ENCODE assay signal across 8 cellular contexts in the genomic region with DNA sequence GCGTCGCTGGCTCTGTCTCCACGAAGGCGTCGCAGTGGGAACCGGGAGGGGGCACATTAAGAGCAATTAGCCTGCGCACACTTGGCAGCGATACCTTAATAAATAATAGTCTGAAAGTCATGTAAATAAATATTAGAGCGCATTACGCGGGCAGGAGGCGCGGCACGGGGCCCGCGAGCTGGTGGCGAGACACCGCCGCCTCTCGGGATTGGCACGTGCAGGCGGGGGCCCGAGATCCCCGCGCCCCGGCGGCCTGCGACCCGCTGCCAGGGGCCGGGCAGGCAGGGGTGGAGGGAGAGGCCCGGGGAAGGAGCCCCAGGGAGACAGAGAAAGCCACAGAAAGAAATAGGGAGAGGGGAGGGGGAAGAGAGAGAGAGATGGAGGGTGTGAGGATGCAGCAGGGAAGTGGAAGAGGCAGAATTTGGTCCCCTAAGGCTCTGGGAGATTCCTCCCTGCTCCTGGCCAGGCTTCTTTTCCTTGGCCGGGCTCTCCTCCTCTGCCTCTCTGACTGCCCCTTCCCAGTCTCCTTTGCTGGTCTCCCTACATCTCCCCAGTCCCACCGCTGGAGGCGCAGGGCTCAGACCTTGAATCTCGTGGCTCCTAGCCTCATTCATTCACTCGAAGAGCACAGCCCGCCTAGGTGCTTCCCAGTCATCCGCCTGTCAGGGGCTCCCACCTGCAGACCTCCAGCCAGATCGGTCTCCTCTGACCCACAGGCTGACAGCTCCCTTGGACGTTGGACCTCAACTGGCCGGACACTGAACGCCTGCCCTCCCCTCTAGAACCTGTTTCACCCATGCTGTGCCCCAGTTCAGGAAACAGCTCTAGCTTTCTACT.
DNase-seq lines count a peak whose midpoint lies in the region; ATAC-seq, FAIRE-seq and TF ChIP-seq lines count a peak whose summit lies in the region.

No MANE protein-coding gene starts in this region.

- H3K4me1 Mint-ChIP-seq in type B pancreatic cell (ENCODE audit: unreplicated experiment) = no peaks in the 10 kb centered on the region

- no peaks in the 10 kb centered on the region for H3K79me2 ChIP-seq in Karpas-422 (ENCODE audit: low read length)

- H3K9me3 Mint-ChIP-seq in type B pancreatic cell = no peaks in the 10 kb centered on the region

- H3K9me2 ChIP-seq in Karpas-422 (replicated peaks; ENCODE audit: insufficient read depth, low read length) = no peaks in the 10 kb centered on the region

- peaks cover 94% of the 10 kb centered on the region for H3K27me3 Mint-ChIP-seq in type B pancreatic cell

- no peak overlapping the region for H3K4me3 ChIP-seq in Karpas-422 (ENCODE audit: low read length)
- peak overlapping the region; percentile 7 for H3K4me3 ChIP-seq in bronchial epithelial cell (ENCODE audit: low read depth, low read length)

- no peaks in the 10 kb centered on the region for H3K9me3 ChIP-seq in Karpas-422 (ENCODE audit: low read length)

- no peak overlapping the region for H3K9ac ChIP-seq in Karpas-422 (ENCODE audit: low read length)

- ATAC-seq in left colon = peak; percentile 79
- ATAC-seq in GM18511 (IDR thresholded peaks at IDR 0.05; ENCODE audit: unreplicated experiment) = no peak

- no peaks in the 10 kb centered on the region for H3K36me3 Mint-ChIP-seq in type B pancreatic cell

- TF ChIP-seq CTCF in bronchial epithelial cell (IDR thresholded peaks at IDR 0.05; ENCODE audit: insufficient read depth, low read length, severe bottlenecking) (peak; percentile 73), type B pancreatic cell (conservative IDR thresholded peaks at IDR 0.05) (peak; percentile 78)

- no peaks in the 10 kb centered on the region for H4K20me1 ChIP-seq in Karpas-422 (ENCODE audit: insufficient read depth, low read depth, low read length)

- no peak for FAIRE-seq in bronchial epithelial cell (lab: Jason Lieb, UNC)

- peak; percentile 82 for DNase-seq in DMS 273 (lab: John Stamatoyannopoulos, UW; ENCODE audit: unreplicated experiment)
- peak; percentile 48 for DNase-seq in Karpas-422
- peak; percentile 31 for DNase-seq in bronchial epithelial cell (ENCODE audit: low read depth)
- DNase-seq in left colon = peak; percentile 47 to 58
- no peak for DNase-seq in type B pancreatic cell (ENCODE audit: extremely low spot score, unreplicated experiment)
- DNase-seq in cerebellar nuclear complex (lab: John Stamatoyannopoulos, UW) = no peak
- DNase-seq in KG1 (lab: John Stamatoyannopoulos, UW) = no peak

- peak overlapping the region; percentile 66 for H3K27ac Mint-ChIP-seq in type B pancreatic cell

- no peak overlapping the region for H2AFZ ChIP-seq in Karpas-422 (ENCODE audit: low read length)

- no peak overlapping the region for H3K27ac ChIP-seq in Karpas-422 (ENCODE audit: low read length)

- H3K4me3 Mint-ChIP-seq in type B pancreatic cell = peak overlapping the region; percentile 83

- H3K27me3 ChIP-seq in Karpas-422 (ENCODE audit: low read length) (0 out of 2 replicates have a peak, but pooled peaks cover 3% of the 10 kb centered on the region), bronchial epithelial cell (ENCODE audit: control insufficient read depth, insufficient read depth, low read length) (peaks cover 23% of the 10 kb centered on the region)

- H3K36me3 ChIP-seq in Karpas-422 (ENCODE audit: insufficient read depth, low read length) (no peaks in the 10 kb centered on the region), bronchial epithelial cell (ENCODE audit: control insufficient read depth, insufficient read depth, low read length) (no peaks in the 10 kb centered on the region)

- intact Hi-C loops in left colon (cut with DNase I, micrococcal nuclease) = loop anchor here in 1 of 2 donors (5.0 kb wide), 1 partner anchor 125 kb away; no protein-coding TSS in a partner anchor

- H3K4me2 ChIP-seq in Karpas-422 (ENCODE audit: low read depth, low read length, poor library complexity, severe bottlenecking) = no peak overlapping the region

- H3K4me1 ChIP-seq in Karpas-422 (ENCODE audit: low read length) = no peaks in the 10 kb centered on the region

Comparison
In these comparisons a context has a peak if more than half of its experiments do, and no peak if none do; other contexts are left out.
1. DNase-seq: peak in DMS 273 (single experiment), Karpas-422 (single experiment), bronchial epithelial cell (single experiment) and left colon (2 of 2); none in type B pancreatic cell (single experiment), cerebellar nuclear complex (0 of 2) and KG1 (single experiment).